Comparison of ENCODE assay signal across 11 cellular contexts in genomic region chr18:21826196-21826595, GRCh38.
DNase-seq lines count a peak whose midpoint lies in the region; ATAC-seq and TF ChIP-seq lines count a peak whose summit lies in the region.
"Had no signal": no experiment of that assay in that cellular context is flagged by ENCODE, and none has a peak within 500 bp of the region (broad histone marks: within the 10 kb centered on the region; RNA-seq: fewer than 3 reads in every experiment).

No MANE protein-coding gene starts in this region.

- no peak for TF ChIP-seq POLR2A in body of pancreas (IDR thresholded peaks at IDR 0.05)

- WGBS in body of pancreas, 2 donors: 31% methylated on average over 3 of the region's 3 CpGs

- ATAC-seq in body of pancreas (peak; percentile 42), left cardiac atrium (peak; percentile 47 to 68)
- ATAC-seq: mucosa of descending colon had no signal

- DNase-seq in HS-5 (ENCODE audit: low read depth) (peak; percentile 49), body of pancreas (peak in 1 of 4 donors; percentile 7), left cardiac atrium (no peak), stromal cell of bone marrow (ENCODE audit: low read depth) (peak; percentile 37), NCI-H524 (lab: John Stamatoyannopoulos, UW) (no peak), globus pallidus (ENCODE audit: low spot score) (no peak), glomerular visceral epithelial cell (ENCODE audit: extremely low spot score) (no peak)
- DNase-seq: DMS79 treated with DMSO at 0.1 percent for 48 hours, mucosa of descending colon, NCI-H1694 treated with DMSO at 0.1 percent for 48 hours had no signal

- peaks cover 15% of the 10 kb centered on the region for H3K4me1 ChIP-seq in body of pancreas

- intact Hi-C loops in body of pancreas (cut with DNase I): no loop called here
- intact Hi-C loops in left cardiac atrium (cut with DNase I): no loop called here

- TF ChIP-seq CTCF in body of pancreas (IDR thresholded peaks at IDR 0.05): no peak

- H3K4me3 ChIP-seq in body of pancreas: no peak overlapping the region
- H3K4me3 ChIP-seq: hepatocyte, mucosa of descending colon had no signal

- no peaks in the 10 kb centered on the region for H3K27me3 ChIP-seq in body of pancreas
- H3K27me3 ChIP-seq: hepatocyte had no signal

- no peaks in the 10 kb centered on the region for H3K9me3 ChIP-seq in body of pancreas
- H3K9me3 ChIP-seq: mucosa of descending colon had no signal

- H3K36me3 ChIP-seq in body of pancreas (replicated peaks in 1 of 2; ENCODE audit: insufficient read depth in 1 of 2, low read depth in 2 of 2): no peaks in the 10 kb centered on the region

- no peak overlapping the region for H3K27ac ChIP-seq in body of pancreas
- H3K27ac ChIP-seq: hepatocyte had no signal

Comparison
In these comparisons a context has a peak if more than half of its experiments do, and no peak if none do; other contexts are left out.
1. DNase-seq: peak in HS-5 (single experiment) and stromal cell of bone marrow (single experiment); none in left cardiac atrium (single experiment), NCI-H524 (0 of 2), globus pallidus (single experiment) and glomerular visceral epithelial cell (single experiment).